1 cellular context compared by ENCODE assay signal in the genomic region with DNA sequence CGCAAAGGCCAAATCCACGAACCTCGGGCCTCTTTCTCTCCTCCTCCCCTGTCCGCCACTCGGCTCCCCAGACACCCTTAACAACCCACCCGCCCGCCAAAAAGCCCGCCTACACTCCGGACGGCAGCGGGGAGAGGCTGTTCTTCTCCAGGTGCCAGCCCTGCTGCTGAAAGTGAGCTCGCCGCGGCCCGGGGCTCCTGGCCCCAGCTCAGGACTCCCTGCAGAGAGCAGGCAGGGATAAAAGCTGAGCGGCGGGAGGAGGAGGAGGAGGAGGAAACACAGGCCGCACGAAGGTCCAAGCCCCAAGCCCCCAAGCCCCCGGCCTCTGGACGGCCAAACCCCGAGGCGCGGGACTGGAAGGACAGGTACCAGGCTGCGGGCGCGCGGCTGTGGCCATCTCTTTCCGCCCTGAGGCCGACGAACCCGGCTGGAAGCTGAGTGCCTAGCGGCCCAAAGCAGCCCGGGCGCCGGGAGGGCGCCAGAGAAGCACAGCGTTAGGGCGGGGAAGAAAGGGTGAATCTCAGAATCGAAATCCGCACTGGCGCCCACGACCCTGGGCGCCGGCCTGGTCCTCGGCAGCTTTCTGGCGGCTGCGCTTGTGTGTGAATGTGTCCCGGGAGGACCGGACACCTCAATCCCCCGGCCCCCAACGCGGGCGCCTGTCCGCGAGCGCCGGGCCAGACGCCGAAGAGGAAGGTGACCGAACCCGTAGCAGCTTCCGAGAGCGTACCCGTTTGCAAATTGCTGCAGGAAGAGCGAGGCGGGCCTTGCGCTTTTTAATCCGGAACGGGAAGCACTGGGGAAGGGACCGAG.
TF ChIP-seq lines count a peak whose summit lies in the region.

No MANE protein-coding gene starts in this region.

TF ChIP-seq in HEK293, 187 proteins besides CTCF, POLR2A, EP300 and RAD21 (continued from another document):
- TF ChIP-seq, protein P1, sequence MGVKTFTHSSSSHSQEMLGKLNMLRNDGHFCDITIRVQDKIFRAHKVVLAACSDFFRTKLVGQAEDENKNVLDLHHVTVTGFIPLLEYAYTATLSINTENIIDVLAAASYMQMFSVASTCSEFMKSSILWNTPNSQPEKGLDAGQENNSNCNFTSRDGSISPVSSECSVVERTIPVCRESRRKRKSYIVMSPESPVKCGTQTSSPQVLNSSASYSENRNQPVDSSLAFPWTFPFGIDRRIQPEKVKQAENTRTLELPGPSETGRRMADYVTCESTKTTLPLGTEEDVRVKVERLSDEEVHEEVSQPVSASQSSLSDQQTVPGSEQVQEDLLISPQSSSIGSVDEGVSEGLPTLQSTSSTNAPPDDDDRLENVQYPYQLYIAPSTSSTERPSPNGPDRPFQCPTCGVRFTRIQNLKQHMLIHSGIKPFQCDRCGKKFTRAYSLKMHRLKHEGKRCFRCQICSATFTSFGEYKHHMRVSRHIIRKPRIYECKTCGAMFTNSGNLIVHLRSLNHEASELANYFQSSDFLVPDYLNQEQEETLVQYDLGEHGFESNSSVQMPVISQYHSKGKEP (tag by site-specific recombination; IDR thresholded peaks at IDR 0.05): no peak
- no peak for TF ChIP-seq SETDB1 (IDR thresholded peaks at IDR 0.05; ENCODE audit: insufficient read length, low read length)
- TF ChIP-seq ZNF660 (tag by site-specific recombination; IDR thresholded peaks at IDR 0.05): no peak; the same call in 1 of the 2 replicates
- no peak for TF ChIP-seq ZNF837 (tag by site-specific recombination; IDR thresholded peaks at IDR 0.05)
- TF ChIP-seq ZNF335 (tag by site-specific recombination; conservative IDR thresholded peaks at IDR 0.05): peak; percentile 91
- TF ChIP-seq, protein P2, sequence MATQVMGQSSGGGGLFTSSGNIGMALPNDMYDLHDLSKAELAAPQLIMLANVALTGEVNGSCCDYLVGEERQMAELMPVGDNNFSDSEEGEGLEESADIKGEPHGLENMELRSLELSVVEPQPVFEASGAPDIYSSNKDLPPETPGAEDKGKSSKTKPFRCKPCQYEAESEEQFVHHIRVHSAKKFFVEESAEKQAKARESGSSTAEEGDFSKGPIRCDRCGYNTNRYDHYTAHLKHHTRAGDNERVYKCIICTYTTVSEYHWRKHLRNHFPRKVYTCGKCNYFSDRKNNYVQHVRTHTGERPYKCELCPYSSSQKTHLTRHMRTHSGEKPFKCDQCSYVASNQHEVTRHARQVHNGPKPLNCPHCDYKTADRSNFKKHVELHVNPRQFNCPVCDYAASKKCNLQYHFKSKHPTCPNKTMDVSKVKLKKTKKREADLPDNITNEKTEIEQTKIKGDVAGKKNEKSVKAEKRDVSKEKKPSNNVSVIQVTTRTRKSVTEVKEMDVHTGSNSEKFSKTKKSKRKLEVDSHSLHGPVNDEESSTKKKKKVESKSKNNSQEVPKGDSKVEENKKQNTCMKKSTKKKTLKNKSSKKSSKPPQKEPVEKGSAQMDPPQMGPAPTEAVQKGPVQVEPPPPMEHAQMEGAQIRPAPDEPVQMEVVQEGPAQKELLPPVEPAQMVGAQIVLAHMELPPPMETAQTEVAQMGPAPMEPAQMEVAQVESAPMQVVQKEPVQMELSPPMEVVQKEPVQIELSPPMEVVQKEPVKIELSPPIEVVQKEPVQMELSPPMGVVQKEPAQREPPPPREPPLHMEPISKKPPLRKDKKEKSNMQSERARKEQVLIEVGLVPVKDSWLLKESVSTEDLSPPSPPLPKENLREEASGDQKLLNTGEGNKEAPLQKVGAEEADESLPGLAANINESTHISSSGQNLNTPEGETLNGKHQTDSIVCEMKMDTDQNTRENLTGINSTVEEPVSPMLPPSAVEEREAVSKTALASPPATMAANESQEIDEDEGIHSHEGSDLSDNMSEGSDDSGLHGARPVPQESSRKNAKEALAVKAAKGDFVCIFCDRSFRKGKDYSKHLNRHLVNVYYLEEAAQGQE (tag by site-specific recombination; IDR thresholded peaks at IDR 0.05): no peak; the same call in none of the 2 replicates
- no peak for TF ChIP-seq ZNF354C (tag by site-specific recombination; IDR thresholded peaks at IDR 0.05; ENCODE audit: borderline replicate concordance, low read depth)
- TF ChIP-seq ZNF24 (tag by site-specific recombination; IDR thresholded peaks at IDR 0.05): 0 out of 2 replicates have a peak, but pooled peaks have one; percentile 16
- no peak for TF ChIP-seq ZNF19 (tag by site-specific recombination; IDR thresholded peaks at IDR 0.05; ENCODE audit: low read depth)
- peak; percentile 71 for TF ChIP-seq ZIC2 (tag by site-specific recombination; IDR thresholded peaks at IDR 0.05)
- no peak for TF ChIP-seq ZNF184 (tag by site-specific recombination; IDR thresholded peaks at IDR 0.05)
- no peak for TF ChIP-seq OVOL3 (tag by site-specific recombination; IDR thresholded peaks at IDR 0.05)
- peak; percentile 82 for TF ChIP-seq ZBTB17 (tag by site-specific recombination; IDR thresholded peaks at IDR 0.05)
- TF ChIP-seq, protein P3, sequence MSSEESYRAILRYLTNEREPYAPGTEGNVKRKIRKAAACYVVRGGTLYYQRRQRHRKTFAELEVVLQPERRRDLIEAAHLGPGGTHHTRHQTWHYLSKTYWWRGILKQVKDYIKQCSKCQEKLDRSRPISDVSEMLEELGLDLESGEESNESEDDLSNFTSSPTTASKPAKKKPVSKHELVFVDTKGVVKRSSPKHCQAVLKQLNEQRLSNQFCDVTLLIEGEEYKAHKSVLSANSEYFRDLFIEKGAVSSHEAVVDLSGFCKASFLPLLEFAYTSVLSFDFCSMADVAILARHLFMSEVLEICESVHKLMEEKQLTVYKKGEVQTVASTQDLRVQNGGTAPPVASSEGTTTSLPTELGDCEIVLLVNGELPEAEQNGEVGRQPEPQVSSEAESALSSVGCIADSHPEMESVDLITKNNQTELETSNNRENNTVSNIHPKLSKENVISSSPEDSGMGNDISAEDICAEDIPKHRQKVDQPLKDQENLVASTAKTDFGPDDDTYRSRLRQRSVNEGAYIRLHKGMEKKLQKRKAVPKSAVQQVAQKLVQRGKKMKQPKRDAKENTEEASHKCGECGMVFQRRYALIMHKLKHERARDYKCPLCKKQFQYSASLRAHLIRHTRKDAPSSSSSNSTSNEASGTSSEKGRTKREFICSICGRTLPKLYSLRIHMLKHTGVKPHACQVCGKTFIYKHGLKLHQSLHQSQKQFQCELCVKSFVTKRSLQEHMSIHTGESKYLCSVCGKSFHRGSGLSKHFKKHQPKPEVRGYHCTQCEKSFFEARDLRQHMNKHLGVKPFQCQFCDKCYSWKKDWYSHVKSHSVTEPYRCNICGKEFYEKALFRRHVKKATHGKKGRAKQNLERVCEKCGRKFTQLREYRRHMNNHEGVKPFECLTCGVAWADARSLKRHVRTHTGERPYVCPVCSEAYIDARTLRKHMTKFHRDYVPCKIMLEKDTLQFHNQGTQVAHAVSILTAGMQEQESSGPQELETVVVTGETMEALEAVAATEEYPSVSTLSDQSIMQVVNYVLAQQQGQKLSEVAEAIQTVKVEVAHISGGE (tag by site-specific recombination; conservative IDR thresholded peaks at IDR 0.05; ENCODE audit: low read depth): peak; percentile 13; the same call in 1 of the 2 replicates
- TF ChIP-seq ZNF747 (tag by site-specific recombination; IDR thresholded peaks at IDR 0.05): no peak
- no peak for TF ChIP-seq ZBTB1 (tag by site-specific recombination; IDR thresholded peaks at IDR 0.05)
- no peak for TF ChIP-seq ZNF596 (tag by site-specific recombination; IDR thresholded peaks at IDR 0.05)
- TF ChIP-seq ZNF548 (tag by site-specific recombination; IDR thresholded peaks at IDR 0.05): no peak
- TF ChIP-seq ZNF169 (tag by site-specific recombination; IDR thresholded peaks at IDR 0.05): no peak
- TF ChIP-seq, protein P4, sequence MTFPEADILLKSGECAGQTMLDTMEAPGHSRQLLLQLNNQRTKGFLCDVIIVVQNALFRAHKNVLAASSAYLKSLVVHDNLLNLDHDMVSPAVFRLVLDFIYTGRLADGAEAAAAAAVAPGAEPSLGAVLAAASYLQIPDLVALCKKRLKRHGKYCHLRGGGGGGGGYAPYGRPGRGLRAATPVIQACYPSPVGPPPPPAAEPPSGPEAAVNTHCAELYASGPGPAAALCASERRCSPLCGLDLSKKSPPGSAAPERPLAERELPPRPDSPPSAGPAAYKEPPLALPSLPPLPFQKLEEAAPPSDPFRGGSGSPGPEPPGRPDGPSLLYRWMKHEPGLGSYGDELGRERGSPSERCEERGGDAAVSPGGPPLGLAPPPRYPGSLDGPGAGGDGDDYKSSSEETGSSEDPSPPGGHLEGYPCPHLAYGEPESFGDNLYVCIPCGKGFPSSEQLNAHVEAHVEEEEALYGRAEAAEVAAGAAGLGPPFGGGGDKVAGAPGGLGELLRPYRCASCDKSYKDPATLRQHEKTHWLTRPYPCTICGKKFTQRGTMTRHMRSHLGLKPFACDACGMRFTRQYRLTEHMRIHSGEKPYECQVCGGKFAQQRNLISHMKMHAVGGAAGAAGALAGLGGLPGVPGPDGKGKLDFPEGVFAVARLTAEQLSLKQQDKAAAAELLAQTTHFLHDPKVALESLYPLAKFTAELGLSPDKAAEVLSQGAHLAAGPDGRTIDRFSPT (tag by site-specific recombination; IDR thresholded peaks at IDR 0.05): no peak
- TF ChIP-seq ZNF302 (tag by site-specific recombination; IDR thresholded peaks at IDR 0.05; ENCODE audit: low read depth): no peak
- TF ChIP-seq ZNF501 (tag by site-specific recombination; IDR thresholded peaks at IDR 0.05): peak; percentile 67; the same call in 1 of the 2 replicates
- no peak for TF ChIP-seq ZNF571 (tag by site-specific recombination; IDR thresholded peaks at IDR 0.05)
- TF ChIP-seq, protein P5, sequence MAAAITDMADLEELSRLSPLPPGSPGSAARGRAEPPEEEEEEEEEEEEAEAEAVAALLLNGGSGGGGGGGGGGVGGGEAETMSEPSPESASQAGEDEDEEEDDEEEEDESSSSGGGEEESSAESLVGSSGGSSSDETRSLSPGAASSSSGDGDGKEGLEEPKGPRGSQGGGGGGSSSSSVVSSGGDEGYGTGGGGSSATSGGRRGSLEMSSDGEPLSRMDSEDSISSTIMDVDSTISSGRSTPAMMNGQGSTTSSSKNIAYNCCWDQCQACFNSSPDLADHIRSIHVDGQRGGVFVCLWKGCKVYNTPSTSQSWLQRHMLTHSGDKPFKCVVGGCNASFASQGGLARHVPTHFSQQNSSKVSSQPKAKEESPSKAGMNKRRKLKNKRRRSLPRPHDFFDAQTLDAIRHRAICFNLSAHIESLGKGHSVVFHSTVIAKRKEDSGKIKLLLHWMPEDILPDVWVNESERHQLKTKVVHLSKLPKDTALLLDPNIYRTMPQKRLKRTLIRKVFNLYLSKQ (tag by site-specific recombination; IDR thresholded peaks at IDR 0.05; ENCODE audit: borderline replicate concordance): no peak
- TF ChIP-seq ZNF324 (tag by site-specific recombination; IDR thresholded peaks at IDR 0.05): no peak
- no peak; the same call in 1 of the 2 replicates for TF ChIP-seq ZNF394 (tag by site-specific recombination; IDR thresholded peaks at IDR 0.05; ENCODE audit: borderline replicate concordance)
- TF ChIP-seq ZNF624 (tag by site-specific recombination; IDR thresholded peaks at IDR 0.05): no peak
- TF ChIP-seq, protein P6, sequence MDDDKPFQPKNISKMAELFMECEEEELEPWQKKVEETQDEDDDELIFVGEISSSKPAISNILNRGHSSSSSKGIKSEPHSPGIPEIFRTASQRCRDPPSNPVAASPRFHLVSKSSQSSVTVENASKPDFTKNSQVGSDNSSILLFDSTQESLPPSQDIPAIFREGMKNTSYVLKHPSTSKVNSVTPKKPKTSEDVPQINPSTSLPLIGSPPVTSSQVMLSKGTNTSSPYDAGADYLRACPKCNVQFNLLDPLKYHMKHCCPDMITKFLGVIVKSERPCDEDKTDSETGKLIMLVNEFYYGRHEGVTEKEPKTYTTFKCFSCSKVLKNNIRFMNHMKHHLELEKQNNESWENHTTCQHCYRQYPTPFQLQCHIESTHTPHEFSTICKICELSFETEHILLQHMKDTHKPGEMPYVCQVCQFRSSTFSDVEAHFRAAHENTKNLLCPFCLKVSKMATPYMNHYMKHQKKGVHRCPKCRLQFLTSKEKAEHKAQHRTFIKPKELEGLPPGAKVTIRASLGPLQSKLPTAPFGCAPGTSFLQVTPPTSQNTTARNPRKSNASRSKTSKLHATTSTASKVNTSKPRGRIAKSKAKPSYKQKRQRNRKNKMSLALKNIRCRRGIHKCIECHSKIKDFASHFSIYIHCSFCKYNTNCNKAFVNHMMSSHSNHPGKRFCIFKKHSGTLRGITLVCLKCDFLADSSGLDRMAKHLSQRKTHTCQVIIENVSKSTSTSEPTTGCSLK (tag by site-specific recombination; IDR thresholded peaks at IDR 0.05): no peak
- TF ChIP-seq GFI1B (tag by site-specific recombination; IDR thresholded peaks at IDR 0.05): no peak
